8 cellular contexts compared by ENCODE assay signal in genomic region chrX:93673056-93673868, GRCh38. TPM values are rescaled to one million over a fixed set of nuclear protein-coding genes. Genes with fewer than 3 reads are reported as not detected.
DNase-seq lines count a peak whose midpoint lies in the region; ATAC-seq and TF ChIP-seq lines count a peak whose summit lies in the region.

A gene with protein sequence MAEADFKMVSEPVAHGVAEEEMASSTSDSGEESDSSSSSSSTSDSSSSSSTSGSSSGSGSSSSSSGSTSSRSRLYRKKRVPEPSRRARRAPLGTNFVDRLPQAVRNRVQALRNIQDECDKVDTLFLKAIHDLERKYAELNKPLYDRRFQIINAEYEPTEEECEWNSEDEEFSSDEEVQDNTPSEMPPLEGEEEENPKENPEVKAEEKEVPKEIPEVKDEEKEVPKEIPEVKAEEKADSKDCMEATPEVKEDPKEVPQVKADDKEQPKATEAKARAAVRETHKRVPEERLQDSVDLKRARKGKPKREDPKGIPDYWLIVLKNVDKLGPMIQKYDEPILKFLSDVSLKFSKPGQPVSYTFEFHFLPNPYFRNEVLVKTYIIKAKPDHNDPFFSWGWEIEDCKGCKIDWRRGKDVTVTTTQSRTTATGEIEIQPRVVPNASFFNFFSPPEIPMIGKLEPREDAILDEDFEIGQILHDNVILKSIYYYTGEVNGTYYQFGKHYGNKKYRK (minus strand): TSS chrX:93673578. CDS start chrX:93673304, 274 bp downstream.

- no peaks in the 10 kb centered on the region for H3K9me3 ChIP-seq in WERI-Rb-1 (ENCODE audit: severe bottlenecking)
- H3K9me3 ChIP-seq in iPS-18a (ENCODE audit: control insufficient read depth, low read depth, low read length), result no peaks in the 10 kb centered on the region

- no peaks in the 10 kb centered on the region for H3K4me1 Mint-ChIP-seq in MCF 10A (ENCODE audit: insufficient read depth, unreplicated experiment)

- POLR2A ChIA-PET in MCF 10A (lab: Yijun Ruan, JAX), result interaction anchor here (2.1 kb wide), 1 partner anchor 11 kb away, joined by 6 read pairs; no protein-coding TSS in a partner anchor

- H3K4me3 Mint-ChIP-seq in MCF 10A (ENCODE audit: unreplicated experiment), result peak within 1 kb of the TSS; percentile 28

- no peak within 1 kb of the TSS for H3K27ac Mint-ChIP-seq in MCF 10A (ENCODE audit: low read depth, unreplicated experiment)

- no peaks in the 10 kb centered on the region for H3K36me3 Mint-ChIP-seq in MCF 10A (ENCODE audit: insufficient read depth, unreplicated experiment)

- no peaks in the 10 kb centered on the region for H4K20me1 ChIP-seq in KMS-11 (ENCODE audit: insufficient read depth)

- no TSS peak for BruUV-seq in MCF 10A (replicated peaks; lab: Mats Ljungman, UMichigan)

- H3K4me1 ChIP-seq in KMS-11 (ENCODE audit: low read depth, poor library complexity, severe bottlenecking), result no peaks in the 10 kb centered on the region
- peaks cover 20% of the 10 kb centered on the region for H3K4me1 ChIP-seq in iPS-18a (ENCODE audit: control insufficient read depth, low read depth, low read length)

- H3K36me3 ChIP-seq in KMS-11 (ENCODE audit: insufficient read depth), result no peaks in the 10 kb centered on the region
- H3K36me3 ChIP-seq in WERI-Rb-1, result no peaks in the 10 kb centered on the region
- peaks cover 14% of the 10 kb centered on the region for H3K36me3 ChIP-seq in iPS-18a (ENCODE audit: control insufficient read depth, low read depth, low read length)

- H3K27me3 Mint-ChIP-seq in MCF 10A (ENCODE audit: insufficient read depth, unreplicated experiment), result peaks cover 35% of the 10 kb centered on the region

- peak within 1 kb of the TSS; percentile 86 for H2AFZ ChIP-seq in KMS-11 (ENCODE audit: low read depth)

- no peak within 1 kb of the TSS; the same call in 1 of the 2 replicates for H3K9ac ChIP-seq in KMS-11
- peak within 1 kb of the TSS; percentile 78 for H3K9ac ChIP-seq in iPS-18a (ENCODE audit: low read length)

- CTCF ChIA-PET in MCF 10A (lab: Yijun Ruan, JAX), result no interaction called here

- H3K27ac ChIP-seq in KMS-11 (no peak within 1 kb of the TSS; the same call in 1 of the 2 replicates), WERI-Rb-1 (no peak within 1 kb of the TSS), iPS-18a (ENCODE audit: low read length) (peak within 1 kb of the TSS; percentile 73)

- intact Hi-C loops in MCF 10A (cut with micrococcal nuclease) (no loop called here), sciatic nerve (cut with DNase I) (loop anchor here (5.0 kb wide), 1 partner anchor 1754 kb away; no protein-coding TSS in a partner anchor)

- DNase-seq in WERI-Rb-1 (no peak), MCF 10A (ENCODE audit: unreplicated experiment) (no peak), sciatic nerve (ENCODE audit: low spot score) (peak; percentile 76), HPDE6-E6E7 (ENCODE audit: extremely low spot score) (no peak), NAMALWA (ENCODE audit: low spot score) (no peak)

- H3K79me2 ChIP-seq in KMS-11 (ENCODE audit: insufficient read depth, low read depth), result no peaks in the 10 kb centered on the region

- no peaks in the 10 kb centered on the region for H3K9me3 Mint-ChIP-seq in MCF 10A (ENCODE audit: unreplicated experiment)

- TF ChIP-seq CTCF in KMS-11 (conservative IDR thresholded peaks at IDR 0.05; ENCODE audit: low read depth, low read length) (no peak), WERI-Rb-1 (IDR thresholded peaks at IDR 0.05; ENCODE audit: low read depth, low read length) (no peak), MCF 10A (IDR thresholded peaks at IDR 0.05; ENCODE audit: unreplicated experiment) (no peak)

- H3K4me2 ChIP-seq in KMS-11, result peak within 1 kb of the TSS; percentile 63

- peak; percentile 87 for ATAC-seq in GM18867 (IDR thresholded peaks at IDR 0.05; ENCODE audit: unreplicated experiment)
- ATAC-seq in sciatic nerve, result peak; percentile 95

- H3K27me3 ChIP-seq in KMS-11 (ENCODE audit: insufficient read depth, low read depth), result no peaks in the 10 kb centered on the region
- peaks cover 47% of the 10 kb centered on the region for H3K27me3 ChIP-seq in WERI-Rb-1 (ENCODE audit: insufficient read depth, low read depth, severe bottlenecking)
- H3K27me3 ChIP-seq in iPS-18a (ENCODE audit: control insufficient read depth, insufficient read depth, low read length), result no peaks in the 10 kb centered on the region

- H3K4me3 ChIP-seq in KMS-11 (IDR thresholded peaks at IDR 0.05; ENCODE audit: insufficient read depth, low read depth, low read length), result no peak within 1 kb of the TSS
- H3K4me3 ChIP-seq in WERI-Rb-1 (ENCODE audit: low read depth, low read length), result peak within 1 kb of the TSS; percentile 14; the same call in 1 of the 2 replicates
- peak within 1 kb of the TSS; percentile 97 for H3K4me3 ChIP-seq in iPS-18a (ENCODE audit: low read length)

RNA-seq across cellular contexts. Expression of the gene that starts here (rescaled TPM):
- total RNA-seq in MCF 10A (2022) (0.15 TPM in 1 of 2 replicates, not detected in the other), sciatic nerve (5.5 TPM)
